Comparison of ENCODE assay signal across 9 cellular contexts in the genomic region with DNA sequence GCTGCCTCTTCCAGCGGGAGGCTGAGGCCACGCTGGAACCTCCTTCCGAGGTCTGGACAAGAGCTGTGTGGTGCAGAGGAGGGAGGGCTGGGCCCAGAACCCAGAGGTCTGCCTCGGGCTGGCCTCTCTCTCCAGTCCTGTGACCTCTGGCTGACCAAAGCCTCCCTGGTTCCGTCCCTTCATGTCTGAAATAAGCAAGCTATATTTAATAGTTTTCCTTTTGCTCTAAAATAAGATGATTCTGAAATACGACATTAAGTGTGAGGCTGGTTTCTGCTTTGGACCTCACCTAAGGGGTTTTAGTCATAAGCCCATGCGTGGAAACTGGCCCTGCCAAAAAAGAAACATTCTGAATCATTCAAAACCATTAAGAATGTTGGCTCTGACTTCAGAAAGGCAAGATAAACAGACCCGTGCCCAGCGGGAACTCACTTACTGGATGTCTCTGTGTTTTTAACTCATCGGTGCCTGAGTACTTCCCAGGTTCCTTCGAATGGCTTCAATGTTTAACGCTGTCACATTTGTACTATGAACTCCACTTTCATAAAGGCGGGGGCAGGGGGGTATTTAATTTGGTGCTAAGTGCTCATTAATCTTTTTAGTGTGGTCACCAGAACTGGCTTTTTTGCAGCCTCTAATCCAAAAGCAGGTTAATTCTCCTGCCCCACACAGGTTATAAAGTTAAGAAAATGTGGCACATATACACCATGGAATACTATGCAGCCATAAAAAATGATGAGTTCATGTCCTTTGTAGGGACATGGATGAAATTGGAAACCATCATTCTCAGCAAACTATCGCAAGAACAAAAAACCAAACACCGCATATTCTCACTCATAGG.
DNase-seq lines count a peak whose midpoint lies in the region; ATAC-seq, FAIRE-seq and TF ChIP-seq lines count a peak whose summit lies in the region.
"Had no signal": no experiment of that assay in that cellular context is flagged by ENCODE, and none has a peak within 500 bp of the region (broad histone marks: within the 10 kb centered on the region; RNA-seq: fewer than 3 reads in every experiment).

No MANE protein-coding gene starts in this region.

- no TSS peak for BruUV-seq in K562 (replicated peaks; lab: Mats Ljungman, UMichigan)

- H3K4me3 ChIP-seq in K562, result no peak overlapping the region
- peak overlapping the region in 1 of 2 donors; percentile 11 for H3K4me3 ChIP-seq in kidney (ENCODE audit: low read length in 2 of 2)
- no peak overlapping the region for H3K4me3 ChIP-seq in thymus (ENCODE audit: low read length)

- H3K4me1 Mint-ChIP-seq in activated CD4-positive, alpha-beta T cell treated with anti-CD3 and anti-CD28 coated beads, Interleukin-2, amount 10 ng/mL, durations not matched to agents 7 days and 5 days, result peaks cover 66% of the 10 kb centered on the region
- peaks cover 45 to 69% (median 60%) of the 10 kb centered on the region in 3 donors for H3K4me1 Mint-ChIP-seq in T-cell

- CTCF ChIA-PET in activated CD4-positive, alpha-beta T cell treated with anti-CD3 and anti-CD28 coated beads, Interleukin-2, amount 10 ng/mL, durations not matched to agents 7 days and 5 days (lab: Charles Lee), result interaction anchor here (1.1 to 1.5 kb wide), 2 partner anchors 90 to 127 kb away, joined by 3 read pairs; no protein-coding TSS in a partner anchor
- CTCF ChIA-PET in K562 (lab: Yijun Ruan, JAX; ENCODE audit: low intra/inter-chr PET ratio), result no interaction called here
- CTCF ChIA-PET in T-cell (lab: Charles Lee), result interaction anchor here (0.6 to 1.0 kb wide), 4 partner anchors 24 to 161 kb away, joined by 3 to 9 read pairs (median 4); no protein-coding TSS in a partner anchor

- H3K27me3 ChIP-seq in K562 (ENCODE audit: control insufficient read depth in 2 of 2, insufficient read depth in 2 of 2, low read length in 2 of 2), result no peaks in the 10 kb centered on the region
- H3K27me3 ChIP-seq in thymus (ENCODE audit: control insufficient read depth, insufficient read depth), result no peaks in the 10 kb centered on the region

- no peak overlapping the region for H2AFZ ChIP-seq in K562 (ENCODE audit: low read depth, low read length)

- FAIRE-seq in K562 (lab: Jason Lieb, UNC) (no peak), kidney (lab: Jason Lieb, UNC) (no peak)

- POLR2A ChIA-PET in activated CD4-positive, alpha-beta T cell treated with anti-CD3 and anti-CD28 coated beads, Interleukin-2, amount 10 ng/mL, durations not matched to agents 7 days and 5 days (lab: Charles Lee), result no interaction called here
- POLR2A ChIA-PET in K562 (lab: Yijun Ruan, JAX) (interaction anchor here (0.7 kb wide), 1 partner anchor 22 kb away, joined by 3 read pairs; no protein-coding TSS in a partner anchor), T-cell (lab: Charles Lee) (interaction anchor here (0.6 to 0.8 kb wide), 5 partner anchors 13 to 547 kb away, joined by 3 to 5 read pairs (median 3); no protein-coding TSS in a partner anchor)

- no peaks in the 10 kb centered on the region for H3K9me3 Mint-ChIP-seq in activated CD4-positive, alpha-beta T cell treated with anti-CD3 and anti-CD28 coated beads, Interleukin-2, amount 10 ng/mL, durations not matched to agents 7 days and 5 days
- H3K9me3 Mint-ChIP-seq in T-cell, result no peaks in the 10 kb centered on the region

- no peak overlapping the region for H3K4me2 ChIP-seq in K562 (ENCODE audit: insufficient read depth, low read length)

- H3K4me3 Mint-ChIP-seq in activated CD4-positive, alpha-beta T cell treated with anti-CD3 and anti-CD28 coated beads, Interleukin-2, amount 10 ng/mL, durations not matched to agents 7 days and 5 days, result no peak overlapping the region
- H3K4me3 Mint-ChIP-seq in T-cell, result no peak overlapping the region
- H3K4me3 Mint-ChIP-seq: B cell had no signal

- H3K9me3 ChIP-seq in K562 (replicated peaks; ENCODE audit: control insufficient read depth, insufficient read depth, low read depth, low read length), result no peaks in the 10 kb centered on the region
- no peaks in the 10 kb centered on the region for H3K9me3 ChIP-seq in kidney (ENCODE audit: control insufficient read depth in 1 of 2, low read length in 2 of 2)
- no peaks in the 10 kb centered on the region for H3K9me3 ChIP-seq in thymus (ENCODE audit: control insufficient read depth)

- TF ChIP-seq CTCF in K562 (IDR thresholded peaks at IDR 0.05 in 2 of 3, conservative IDR thresholded peaks at IDR 0.05 in 1 of 3; ENCODE audit: insufficient read depth in 2 of 3, low read depth in 1 of 3, low read length in 3 of 3), result no peak
- TF ChIP-seq CTCF in kidney (IDR thresholded peaks at IDR 0.05; ENCODE audit: borderline replicate concordance, extremely low read depth, insufficient read depth), result no peak

- no peak for TF ChIP-seq POLR2A in K562 (conservative IDR thresholded peaks at IDR 0.05)

- H3K79me2 ChIP-seq in K562 (ENCODE audit: control insufficient read depth, insufficient read depth, low read length), result no peaks in the 10 kb centered on the region

- peaks cover 68% of the 10 kb centered on the region for H3K36me3 Mint-ChIP-seq in activated CD4-positive, alpha-beta T cell treated with anti-CD3 and anti-CD28 coated beads, Interleukin-2, amount 10 ng/mL, durations not matched to agents 7 days and 5 days (ENCODE audit: low read depth)
- H3K36me3 Mint-ChIP-seq in T-cell, result peaks cover 55% of the 10 kb centered on the region

- H3K27ac Mint-ChIP-seq in activated CD4-positive, alpha-beta T cell treated with anti-CD3 and anti-CD28 coated beads, Interleukin-2, amount 10 ng/mL, durations not matched to agents 7 days and 5 days, result peak overlapping the region; percentile 41
- peak overlapping the region in 1 of 2 donors; percentile 75 for H3K27ac Mint-ChIP-seq in T-cell
- H3K27ac Mint-ChIP-seq: B cell had no signal

- H3K27ac ChIP-seq in K562 (ENCODE audit: extremely low read depth, low read depth, low read length), result no peak overlapping the region
- H3K27ac ChIP-seq in kidney (ENCODE audit: low read depth in 2 of 2, low read length in 2 of 2), result peak overlapping the region; percentile 84 to 99
- H3K27ac ChIP-seq in thymus (ENCODE audit: low read depth), result peak overlapping the region; percentile 33

- 0 out of 2 replicates have a peak, but pooled peaks cover 4% of the 10 kb centered on the region for H4K20me1 ChIP-seq in K562 (replicated peaks; ENCODE audit: control insufficient read depth, insufficient read depth, low read length)

- H3K36me3 ChIP-seq in K562 (ENCODE audit: control insufficient read depth, insufficient read depth, low read length) (no peaks in the 10 kb centered on the region; the same call in 2 of the 3 replicates), kidney (ENCODE audit: control insufficient read depth in 1 of 2, insufficient read depth in 2 of 2, low read length in 2 of 2) (peaks cover 9% of the 10 kb centered on the region in 2 donors), thymus (ENCODE audit: control insufficient read depth, insufficient read depth) (no peaks in the 10 kb centered on the region)

- DNase-seq in activated CD4-positive, alpha-beta T cell treated with anti-CD3 and anti-CD28 coated beads, Interleukin-2, amount 10 ng/mL, durations not matched to agents 7 days and 5 days, result no peak
- DNase-seq in activated CD4-positive, alpha-beta T cell treated with anti-CD3 and anti-CD28 coated beads, Interleukin-2, amount 50 U/mL, for 4 hours, result no peak
- DNase-seq in K562 (ENCODE audit: extremely low read depth in 1 of 4, low spot score in 3 of 4) (no peak), kidney (peak; percentile 89), T-cell (no peak), OCI-M2 (lab: John Stamatoyannopoulos, UW; ENCODE audit: unreplicated experiment) (no peak)

- intact Hi-C loops in K562 (cut with micrococcal nuclease), result no loop called here
- intact Hi-C loops in kidney (cut with DNase I), result loop anchor here (10.0 kb wide), 1 partner anchor 153 kb away; no protein-coding TSS in a partner anchor

- peaks cover 11% of the 10 kb centered on the region in 2 experiments for H3K4me1 ChIP-seq in K562 (replicated peaks in 1 of 2; ENCODE audit: control insufficient read depth in 2 of 2, insufficient read depth in 2 of 2, low read length in 2 of 2)
- H3K4me1 ChIP-seq in kidney (ENCODE audit: control insufficient read depth in 1 of 2, insufficient read depth in 1 of 2, low read depth in 1 of 2, low read length in 2 of 2), result peaks cover 46 to 64% of the 10 kb centered on the region in 2 donors
- peaks cover 8% of the 10 kb centered on the region for H3K4me1 ChIP-seq in thymus (ENCODE audit: control insufficient read depth, insufficient read depth, low read length)

- no peak for TF ChIP-seq EP300 in K562 (IDR thresholded peaks at IDR 0.05; ENCODE audit: low read length)

- in situ Hi-C loops in K562 (cut with MboI), result no loop called here

- H3K27me3 Mint-ChIP-seq in activated CD4-positive, alpha-beta T cell treated with anti-CD3 and anti-CD28 coated beads, Interleukin-2, amount 10 ng/mL, durations not matched to agents 7 days and 5 days, result no peaks in the 10 kb centered on the region
- no peaks in the 10 kb centered on the region for H3K27me3 Mint-ChIP-seq in T-cell
- H3K27me3 Mint-ChIP-seq: B cell had no signal

- H3K9ac ChIP-seq in K562 (ENCODE audit: insufficient read depth in 1 of 2, low read depth in 2 of 2, low read length in 2 of 2), result 0 out of 4 replicates have a peak overlapping the region, but pooled peaks of 1 of the 2 experiments have one; percentile 35
- H3K9ac ChIP-seq in kidney (ENCODE audit: low read length in 2 of 2), result peak overlapping the region in 1 of 2 donors; percentile 37

- no peak for TF ChIP-seq RAD21 in K562 (CRISPR knock-in tag; conservative IDR thresholded peaks at IDR 0.05 in 1 of 2, IDR thresholded peaks at IDR 0.05 in 1 of 2)

- ATAC-seq in K562 (no peak), GM18868 (IDR thresholded peaks at IDR 0.05; ENCODE audit: unreplicated experiment) (no peak), T-cell (replicated peaks in 1 of 4) (no peak)

- H3K9me1 ChIP-seq in K562 (ENCODE audit: control insufficient read depth, insufficient read depth, low read length), result no peaks in the 10 kb centered on the region

- 63% methylated on average over 13 of the region's 15 CpGs for WGBS in K562 (ENCODE audit: insufficient coverage, low coverage, missing lambda C conversion rate)
- 92% methylated on average over 13 of the region's 15 CpGs for WGBS in thymus

TF ChIP-seq in K562, 482 proteins besides CTCF, POLR2A, EP300 and RAD21 (continues in another document):
- TF ChIP-seq ZNF146 (CRISPR knock-in tag; IDR thresholded peaks at IDR 0.05; ENCODE audit: unreplicated experiment) (peak; percentile 65), NFE2L1 (tag; IDR thresholded peaks at IDR 0.05; ENCODE audit: borderline replicate concordance, low read depth) (no peak), ZNF175 (CRISPR knock-in tag; IDR thresholded peaks at IDR 0.05; ENCODE audit: low read depth) (no peak), RBM25 (IDR thresholded peaks at IDR 0.05; ENCODE audit: low read depth, low read length, severe bottlenecking) (peak; percentile 47), ILF3 (IDR thresholded peaks at IDR 0.05; ENCODE audit: borderline replicate concordance) (no peak)
